ENCODE assay signal across 20 cellular contexts in the genomic region with DNA sequence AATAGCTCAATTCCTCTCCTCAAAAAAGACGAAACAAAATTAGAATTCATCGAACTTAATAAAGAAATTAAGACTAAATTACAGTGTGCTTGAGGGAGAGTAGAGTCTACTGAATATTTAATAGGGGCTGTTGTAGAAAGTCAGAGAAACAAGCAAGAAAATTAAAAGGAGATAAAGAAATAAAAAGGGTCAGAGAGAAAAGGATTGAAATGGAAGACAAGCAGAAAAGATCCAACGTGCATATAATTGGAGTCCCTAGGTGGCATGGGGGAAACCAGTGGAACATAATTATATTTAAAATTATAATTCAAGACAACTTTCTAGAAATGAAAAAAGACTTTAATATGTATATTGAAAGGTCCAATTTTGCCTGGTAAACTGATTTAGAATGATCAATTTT.
"Had no signal": no experiment of that assay in that cellular context is flagged by ENCODE, and none has a peak within 500 bp of the region (broad histone marks: within the 10 kb centered on the region; RNA-seq: fewer than 3 reads in every experiment).

No MANE protein-coding gene starts in this region.

- DNase-seq: activated CD4-positive, alpha-beta memory T cell treated with anti-CD3 and anti-CD28 coated beads, Interleukin-2, amount 10 ng/mL, durations not matched to agents 7 days and 5 days; activated CD4-positive, alpha-beta T cell treated with anti-CD3 and anti-CD28 coated beads for 1 hour; activated effector memory CD4-positive, alpha-beta T cell treated with Interleukin-2 at 50 U/mL for 16 hours; activated naive CD4-positive, alpha-beta T cell treated with anti-CD3 and anti-CD28 coated beads, Interleukin-2, amount 50 U/mL, for 16 hours; activated T-cell treated with anti-CD3 and anti-CD28 coated beads, Interleukin-2, amount 50 U/mL, for 24 hours; adrenal gland; caudate nucleus; colonic mucosa; effector memory CD4-positive, alpha-beta T cell; nucleus accumbens; posterior cingulate gyrus; retina; stimulated activated CD4-positive, alpha-beta T cell treated with anti-CD3 and anti-CD28 coated beads, Interleukin-12 subunit alpha, Interleukin-12 subunit beta, amount 100 ng/mL, for 4 hours; stimulated activated CD4-positive, alpha-beta T cell treated with anti-CD3 and anti-CD28 coated beads, Interleukin-2, amount 100 ng/mL, for 24 hours; stomach; T-helper 1 cell; testis had no signal

- ATAC-seq: left lobe of liver; natural killer cell treated with Interleukin-12 subunit alpha and Interleukin-12 subunit beta and Interleukin-15 and Interleukin-18, amount 100 ng/mL, for 72 hours had no signal

- H3K4me3 ChIP-seq: adrenal gland, colonic mucosa, stomach, testis, upper lobe of left lung had no signal
